22 cellular contexts compared by ENCODE assay signal in the genomic region with DNA sequence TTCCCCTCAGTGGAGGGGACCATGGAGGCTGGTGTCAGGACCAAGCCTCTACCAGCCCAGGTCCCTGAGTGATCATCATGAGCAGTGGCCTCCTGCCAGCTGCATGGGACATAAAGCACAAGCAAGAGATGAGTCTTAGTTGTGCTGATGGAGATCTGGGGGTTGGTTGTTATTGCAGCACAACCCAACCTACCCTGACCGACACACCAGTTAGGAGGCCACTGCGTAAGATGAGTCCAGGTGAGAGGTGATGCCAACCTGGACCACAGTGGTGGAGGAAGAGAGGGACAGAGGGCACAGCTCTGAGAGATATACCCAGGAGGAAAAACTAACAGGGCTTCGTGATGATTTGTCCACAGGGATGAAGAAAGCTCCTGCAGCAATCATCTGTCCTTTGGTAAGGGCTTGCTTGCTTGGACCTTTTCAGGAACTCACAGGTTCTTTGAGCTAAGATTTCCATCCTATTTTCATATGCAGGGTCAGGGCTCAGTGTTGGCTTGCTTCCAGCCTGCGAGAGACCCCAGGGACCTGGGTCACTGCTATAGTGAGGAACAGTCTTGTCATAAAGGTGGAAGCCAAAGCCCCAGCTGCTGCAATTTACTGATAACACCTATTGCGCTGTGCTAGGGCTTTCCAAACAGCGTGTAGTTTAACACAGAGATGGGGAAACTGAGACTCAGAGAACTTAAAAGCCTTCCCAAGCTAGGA. TPM values are rescaled to one million over a fixed set of nuclear protein-coding genes. Genes with fewer than 3 reads are reported as not detected.
DNase-seq lines count a peak whose midpoint lies in the region; ATAC-seq, FAIRE-seq and TF ChIP-seq lines count a peak whose summit lies in the region.
"Had no signal": no experiment of that assay in that cellular context is flagged by ENCODE, and none has a peak within 500 bp of the region (broad histone marks: within the 10 kb centered on the region; RNA-seq: fewer than 3 reads in every experiment).

No MANE protein-coding gene starts in this region.

- no peak for TF ChIP-seq CTCF in K562 (IDR thresholded peaks at IDR 0.05 in 2 of 3, conservative IDR thresholded peaks at IDR 0.05 in 1 of 3; ENCODE audit: insufficient read depth in 2 of 3, low read depth in 1 of 3, low read length in 3 of 3)

- no peaks in the 10 kb centered on the region for H3K9me2 ChIP-seq in Karpas-422 (replicated peaks; ENCODE audit: insufficient read depth, low read length)

- H3K27me3 ChIP-seq in Karpas-422 (ENCODE audit: low read length): no peaks in the 10 kb centered on the region
- peaks cover 0 to 49% of the 10 kb centered on the region in 2 experiments; a peak in 3 of 5 replicates for H3K27me3 ChIP-seq in K562 (ENCODE audit: control insufficient read depth in 2 of 2, insufficient read depth in 2 of 2, low read length in 2 of 2)

- CTCF ChIA-PET in K562 (lab: Yijun Ruan, JAX; ENCODE audit: low intra/inter-chr PET ratio): no interaction called here

- in situ Hi-C loops in K562 (cut with MboI): no loop called here

- no peaks in the 10 kb centered on the region for H3K9me1 ChIP-seq in K562 (ENCODE audit: control insufficient read depth, insufficient read depth, low read length)

- no peak for TF ChIP-seq EP300 in K562 (IDR thresholded peaks at IDR 0.05; ENCODE audit: low read length)

- FAIRE-seq in K562 (lab: Jason Lieb, UNC): no peak
- FAIRE-seq: A549, GM12878, GM19239 had no signal

- no peaks in the 10 kb centered on the region for H3K9me3 ChIP-seq in Karpas-422 (ENCODE audit: low read length)
- H3K9me3 ChIP-seq in K562 (replicated peaks; ENCODE audit: control insufficient read depth, insufficient read depth, low read depth, low read length): no peaks in the 10 kb centered on the region
- H3K9me3 ChIP-seq: A549, HAP-1 had no signal

- POLR2A ChIA-PET in K562 (lab: Yijun Ruan, JAX): no interaction called here

- no peaks in the 10 kb centered on the region for H3K36me3 ChIP-seq in Karpas-422 (ENCODE audit: insufficient read depth, low read length)
- no peaks in the 10 kb centered on the region for H3K36me3 ChIP-seq in K562 (ENCODE audit: control insufficient read depth, insufficient read depth, low read length)
- H3K36me3 ChIP-seq: HAP-1 had no signal

- no peak for TF ChIP-seq RAD21 in K562 (CRISPR knock-in tag; conservative IDR thresholded peaks at IDR 0.05 in 1 of 2, IDR thresholded peaks at IDR 0.05 in 1 of 2)

- WGBS in K562 (ENCODE audit: insufficient coverage, low coverage, missing lambda C conversion rate): 6% methylated on average over 6 of the region's 6 CpGs

- H3K79me2 ChIP-seq in Karpas-422 (ENCODE audit: low read length) (no peaks in the 10 kb centered on the region), K562 (ENCODE audit: control insufficient read depth, insufficient read depth, low read length) (no peaks in the 10 kb centered on the region)

- no TSS peak for BruUV-seq in K562 (replicated peaks; lab: Mats Ljungman, UMichigan)

- peak; percentile 27 for DNase-seq in activated effector memory CD4-positive, alpha-beta T cell treated with anti-CD3 and anti-CD28 coated beads, Interleukin-2, amount 50 U/mL, for 16 hours
- no peak for DNase-seq in activated effector memory CD4-positive, alpha-beta T cell treated with Interleukin-2 at 50 U/mL for 16 hours
- DNase-seq in Karpas-422: peak; percentile 85
- no peak for DNase-seq in K562 (ENCODE audit: extremely low read depth in 1 of 4, low spot score in 3 of 4)
- DNase-seq in SW480 (ENCODE audit: low spot score): no peak
- DNase-seq in hypothalamus (lab: John Stamatoyannopoulos, UW): no peak
- DNase-seq: AML-193; CD8-positive, alpha-beta T cell; DMS 273 treated with DMSO at 0.1 percent for 48 hours; DMS53; DND-41; EL; GM23248; IMR-90; KBM-7 had no signal

- intact Hi-C loops in K562 (cut with micrococcal nuclease): no loop called here

- TF ChIP-seq POLR2A in K562 (conservative IDR thresholded peaks at IDR 0.05): no peak

- H3K4me2 ChIP-seq in Karpas-422 (ENCODE audit: low read depth, low read length, poor library complexity, severe bottlenecking): peak overlapping the region; percentile 27
- no peak overlapping the region for H3K4me2 ChIP-seq in K562 (ENCODE audit: insufficient read depth, low read length)
- H3K4me2 ChIP-seq: A549 had no signal

- H2AFZ ChIP-seq in Karpas-422 (ENCODE audit: low read length): no peak overlapping the region
- H2AFZ ChIP-seq in K562 (ENCODE audit: low read depth, low read length): no peak overlapping the region
- H2AFZ ChIP-seq: GM23248 had no signal

- H3K27ac ChIP-seq in Karpas-422 (ENCODE audit: low read length) (no peak overlapping the region), K562 (ENCODE audit: extremely low read depth, low read depth, low read length) (no peak overlapping the region)
- H3K27ac ChIP-seq: 22Rv1, A549, GM23248, HL-60 had no signal

- H3K4me3 ChIP-seq in Karpas-422 (ENCODE audit: low read length) (no peak overlapping the region), K562 (no peak overlapping the region)
- H3K4me3 ChIP-seq: A549, GM12878, GM23248, HAP-1 had no signal

- no peak overlapping the region for H3K9ac ChIP-seq in Karpas-422 (ENCODE audit: low read length)
- H3K9ac ChIP-seq in K562 (ENCODE audit: insufficient read depth in 1 of 2, low read depth in 2 of 2, low read length in 2 of 2): no peak overlapping the region
- H3K9ac ChIP-seq: GM23248 had no signal

- ATAC-seq in K562 (no peak), HG03354 (IDR thresholded peaks at IDR 0.05; ENCODE audit: poor library complexity, severe bottlenecking, unreplicated experiment) (no peak)
- ATAC-seq: A549; CD8-positive, alpha-beta T cell; GM12878 had no signal

- H3K4me1 ChIP-seq in Karpas-422 (ENCODE audit: low read length): peaks cover 38% of the 10 kb centered on the region
- no peaks in the 10 kb centered on the region; a peak in 1 of 5 replicates for H3K4me1 ChIP-seq in K562 (replicated peaks in 1 of 2; ENCODE audit: control insufficient read depth in 2 of 2, insufficient read depth in 2 of 2, low read length in 2 of 2)
- H3K4me1 ChIP-seq: A549, HAP-1 had no signal

- H4K20me1 ChIP-seq in Karpas-422 (ENCODE audit: insufficient read depth, low read depth, low read length) (no peaks in the 10 kb centered on the region), K562 (replicated peaks; ENCODE audit: control insufficient read depth, insufficient read depth, low read length) (peaks cover 7% of the 10 kb centered on the region; the same call in 1 of the 2 replicates)

TF ChIP-seq in K562, 482 proteins besides CTCF, POLR2A, EP300 and RAD21:
- TF ChIP-seq ZNF23 (CRISPR knock-in tag; IDR thresholded peaks at IDR 0.05) (no peak), ZNF12 (CRISPR knock-in tag; IDR thresholded peaks at IDR 0.05) (peak; percentile 94)

RNA-seq across cellular contexts. Expression of gene RASGRF1, which starts 8.1 kb away (rescaled TPM):
- total RNA-seq in Karpas-422 (2014; rRNA removed; shearing (Covaris generic); ENCODE audit: low replicate concordance): 3.6 and 10.5 TPM in 2 replicates
- total RNA-seq in K562 (2011; cell fraction: chromatin; rRNA removed; ENCODE audit: low replicate concordance): 0.46 and 0.53 TPM in 2 replicates
- total RNA-seq in K562 (2011; cell fraction: nucleolus; rRNA removed): 0.13 and 0.17 TPM in 2 replicates
- total RNA-seq in K562 (2011; cell fraction: nucleoplasm; rRNA removed): 1.5 TPM in 1 of 2 replicates, not detected in the other
- not detected in 2 replicates for total RNA-seq in K562 (2014; rRNA removed)
- total RNA-seq in K562 (2014; rRNA removed; fragmentation: Illumina TruSeq; extraction: Trizol): 0.04 TPM in 1 of 2 replicates, not detected in the other
- total RNA-seq in K562 (2015; rRNA removed; fragmentation: Illumina TruSeq; extraction: Trizol): 0.04 TPM in 2 replicates
- 0.58 TPM in 1 of 2 replicates, not detected in the other for total RNA-seq in K562 (2021)
- 0.03 and 0.07 TPM in 2 replicates for polyA plus RNA-seq in K562 (2011; rRNA removed)
- polyA plus RNA-seq in K562 (2011; cell fraction: cytosol; rRNA removed): 0.03 and 0.07 TPM in 2 replicates
- 0.11 and 0.61 TPM in 2 replicates for polyA plus RNA-seq in K562 (2011; cell fraction: nucleus; rRNA removed)
- polyA plus RNA-seq in K562 (2012): 0.08 and 0.22 TPM in 2 replicates
- 0.04 and 0.16 TPM in 2 replicates for polyA plus RNA-seq in K562 (2014; fragmentation: Illumina TruSeq; extraction: Trizol)
- under 1 TPM; 0.03 to 0.06 TPM for polyA plus RNA-seq in K562 (2014; fragmentation: Nextera tagmentation; extraction: Ambion mirVana)
- polyA plus RNA-seq in K562 (2014; rRNA removed): 0.40 TPM in 1 of 2 replicates, not detected in the other
- polyA minus RNA-seq in K562 (2011; rRNA and poly(A)+ RNA removed): 0.88 TPM in 1 of 2 replicates, not detected in the other
- not detected in 2 replicates for polyA minus RNA-seq in K562 (2011; cell fraction: cytosol; rRNA and poly(A)+ RNA removed)
- polyA minus RNA-seq in K562 (2011; cell fraction: nucleus; rRNA and poly(A)+ RNA removed): 0.27 TPM in 1 of 2 replicates, not detected in the other
- total RNA-seq: CD8-positive, alpha-beta T cell; GM23248 had no signal
- polyA plus RNA-seq: GM23248 had no signal

Comparison
In these comparisons a context has a peak if more than half of its experiments do, and no peak if none do; other contexts are left out.
1. DNase-seq: peak in activated effector memory CD4-positive, alpha-beta T cell treated with anti-CD3 and anti-CD28 coated beads, Interleukin-2, amount 50 U/mL, for 16 hours (single experiment) and Karpas-422 (single experiment); none in activated effector memory CD4-positive, alpha-beta T cell treated with Interleukin-2 at 50 U/mL for 16 hours (single experiment), K562 (0 of 4), SW480 (single experiment) and hypothalamus (0 of 51).